In the genomic region with DNA sequence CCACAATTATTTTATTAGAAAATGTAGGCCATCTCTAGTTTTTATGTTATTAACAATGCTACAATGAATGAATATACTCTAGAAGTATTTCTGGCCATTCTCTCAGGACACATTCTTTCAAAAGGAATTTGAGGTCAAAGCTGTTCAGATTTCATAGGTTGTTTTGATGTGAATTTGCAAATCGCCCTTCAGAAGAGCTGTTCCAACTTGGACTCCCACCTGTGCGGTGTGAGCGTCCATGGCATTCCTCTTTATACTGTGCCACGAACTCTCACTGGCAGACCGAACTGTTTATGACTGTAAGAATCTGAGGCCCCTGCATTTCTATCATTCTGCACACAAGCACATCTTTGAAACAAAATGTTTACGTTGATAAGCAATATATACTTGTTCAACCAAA, we compare ENCODE assay signal across 24 cellular contexts. TPM values are rescaled to one million over a fixed set of nuclear protein-coding genes. Genes with fewer than 3 reads are reported as not detected.
DNase-seq lines count a peak whose midpoint lies in the region; ATAC-seq and TF ChIP-seq lines count a peak whose summit lies in the region.
"Had no signal": no experiment of that assay in that cellular context is flagged by ENCODE, and none has a peak within 500 bp of the region (broad histone marks: within the 10 kb centered on the region; RNA-seq: fewer than 3 reads in every experiment).

No MANE protein-coding gene starts in this region.

- ATAC-seq in sciatic nerve (peak; percentile 44), GM21390 (IDR thresholded peaks at IDR 0.05; ENCODE audit: unreplicated experiment) (no peak)
- ATAC-seq: HCT116 had no signal

- H3K27me3 ChIP-seq in brain microvascular endothelial cell (replicated peaks) = no peaks in the 10 kb centered on the region
- H3K27me3 ChIP-seq: BE2C had no signal

- peak overlapping the region; percentile 56 for H3K27ac ChIP-seq in VCaP
- H3K27ac ChIP-seq in brain microvascular endothelial cell = no peak overlapping the region
- H3K27ac ChIP-seq: HL-60, RWPE1 had no signal

- intact Hi-C loops in sciatic nerve (cut with DNase I) = no loop called here

- DNase-seq in astrocyte of the spinal cord (ENCODE audit: low read depth, low spot score) (peak; percentile 30), iris pigment epithelial cell (ENCODE audit: low read depth) (peak; percentile 56), sciatic nerve (ENCODE audit: low spot score) (no peak), brain microvascular endothelial cell (no peak), NOMO-1 treated with dmso at 0.1 percent for 144 hours (lab: John Stamatoyannopoulos, UW; ENCODE audit: unreplicated experiment) (no peak)
- DNase-seq: 8988T, ACHN, BE2C, Calu3, DMS79 treated with DMSO at 0.1 percent for 48 hours, NCI-H1092, NCI-H1417 treated with DMSO at 0.1 percent for 48 hours, NCI-H1694 treated with DMSO at 0.1 percent for 48 hours, NCI-H2081, NCI-H2227 treated with DMSO at 0.1 percent for 48 hours, NCI-H526 treated with DMSO at 0.1 percent for 48 hours, SHP77 treated with DMSO at 0.1 percent for 48 hours had no signal

- H3K36me3 ChIP-seq in brain microvascular endothelial cell (replicated peaks) = no peaks in the 10 kb centered on the region
- H3K36me3 ChIP-seq: BE2C had no signal

- H3K4me3 ChIP-seq in astrocyte of the spinal cord (ENCODE audit: low read depth, low read length) (no peak overlapping the region), brain microvascular endothelial cell (ENCODE audit: low read depth, low read length) (no peak overlapping the region)

- in situ Hi-C loops in astrocyte of the spinal cord (cut with HindIII; ENCODE audit: low sequenced_read_pairs) (no loop called here), brain microvascular endothelial cell (cut with HindIII; ENCODE audit: low pct_ligation_motif_present, low sequenced_read_pairs) (no loop called here)

- TF ChIP-seq CTCF in VCaP (conservative IDR thresholded peaks at IDR 0.05) = no peak
- TF ChIP-seq CTCF in astrocyte of the spinal cord (IDR thresholded peaks at IDR 0.05; ENCODE audit: low read depth, low read length) = no peak
- TF ChIP-seq CTCF in brain microvascular endothelial cell (IDR thresholded peaks at IDR 0.05; ENCODE audit: low read depth, low read length, missing control alignments) = no peak

RNA-seq across cellular contexts. Expression of a gene that starts 18.6 kb away (rescaled TPM):
- total RNA-seq in sciatic nerve = 0.89 TPM
- total RNA-seq: Calu3, H4, NCI-H460 had no signal

Comparison
In these comparisons a context has a peak if more than half of its experiments do, and no peak if none do; other contexts are left out.
1. DNase-seq: peak in astrocyte of the spinal cord (single experiment) and iris pigment epithelial cell (single experiment); none in sciatic nerve (single experiment), brain microvascular endothelial cell (single experiment) and NOMO-1 treated with dmso at 0.1 percent for 144 hours (single experiment).